In genomic region chr4:87838207-87838606, GRCh38 we compare ENCODE assay signal across 1 cellular context.
TF ChIP-seq lines count a peak whose summit lies in the region.

No MANE protein-coding gene starts in this region.

TF ChIP-seq in GM23338, 12 proteins besides CTCF, POLR2A, EP300 and RAD21 (continued from another document):
- TF ChIP-seq ZNF462 (CRISPR knock-in tag; IDR thresholded peaks at IDR 0.05), result no peak
- no peak for TF ChIP-seq EZH2 (IDR thresholded peaks at IDR 0.05; ENCODE audit: low read depth, unreplicated experiment)
- no peak for TF ChIP-seq EZH2phosphoT487 (IDR thresholded peaks at IDR 0.05; ENCODE audit: unreplicated experiment)
- no peak for TF ChIP-seq ZNF114 (CRISPR knock-in tag; IDR thresholded peaks at IDR 0.05)
- TF ChIP-seq JUNB (IDR thresholded peaks at IDR 0.05; ENCODE audit: unreplicated experiment), result no peak
- TF ChIP-seq CREB1 (CRISPR knock-in tag; IDR thresholded peaks at IDR 0.05; ENCODE audit: low read depth), result no peak
TF ChIP-seq in GM23338: peak in this region for 0.
